ENCODE assay signal across 8 cellular contexts in the genomic region with DNA sequence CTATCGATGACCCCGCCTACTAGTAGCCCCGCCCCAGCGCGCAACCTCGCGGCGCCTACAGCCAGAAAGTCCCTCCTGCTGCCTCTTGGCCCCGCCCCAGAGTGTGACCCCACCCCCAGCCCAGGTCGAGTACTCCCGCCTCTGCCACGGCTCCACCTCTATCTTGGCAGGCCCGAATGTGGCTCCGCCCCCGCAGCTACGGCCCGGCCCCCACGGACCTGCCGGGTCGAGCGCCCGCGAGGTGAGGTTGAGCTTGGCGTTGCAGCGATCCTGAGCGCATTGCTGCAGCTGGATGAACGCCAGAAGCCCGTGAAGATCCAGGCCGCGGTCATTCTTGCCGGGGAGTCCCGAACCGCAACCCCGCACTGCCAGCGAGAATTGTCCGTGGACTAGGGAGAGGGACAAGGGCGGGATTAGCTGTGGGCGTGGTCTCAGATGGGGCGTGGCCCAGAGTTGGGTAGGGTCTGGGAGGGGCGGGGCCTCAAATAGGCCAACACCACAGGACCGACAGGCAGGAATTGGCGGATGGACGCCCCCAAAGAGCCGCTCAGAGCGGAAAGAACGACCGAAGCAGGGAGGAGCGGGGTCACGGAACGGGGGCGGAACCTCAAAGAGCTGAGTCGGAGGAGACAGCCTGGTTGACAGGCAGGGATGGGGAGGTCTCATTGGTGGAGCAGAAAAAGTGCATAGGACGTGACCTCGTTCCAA. TPM values are rescaled to one million over a fixed set of nuclear protein-coding genes. Genes with fewer than 3 reads are reported as not detected.
DNase-seq lines count a peak whose midpoint lies in the region; ATAC-seq, FAIRE-seq and TF ChIP-seq lines count a peak whose summit lies in the region.

No MANE protein-coding gene starts in this region.

- no peaks in the 10 kb centered on the region for H3K9me3 ChIP-seq in HepG2 (ENCODE audit: low read length)

- H3K4me2 ChIP-seq in HepG2 (ENCODE audit: low read depth, low read length): peak overlapping the region; percentile 99

- no peaks in the 10 kb centered on the region for H3K36me3 ChIP-seq in HepG2 (replicated peaks in 1 of 2; ENCODE audit: control insufficient read depth in 1 of 2, insufficient read depth in 2 of 2, low read length in 2 of 2)

- ATAC-seq in GM19025 (IDR thresholded peaks at IDR 0.05; ENCODE audit: low read depth, unreplicated experiment) (peak; percentile 87), HG03342 (IDR thresholded peaks at IDR 0.05; ENCODE audit: unreplicated experiment) (peak; percentile 82), HepG2 (peak; percentile 87)

- BruUV-seq in HepG2 (replicated peaks; lab: Mats Ljungman, UMichigan): no TSS peak

- no peak for TF ChIP-seq EP300 in HepG2 (IDR thresholded peaks at IDR 0.05; ENCODE audit: low read depth in 2 of 2, low read length in 2 of 2)
- no peak for TF ChIP-seq EP300 in HepG2 (CRISPR knock-in tag; IDR thresholded peaks at IDR 0.05; ENCODE audit: borderline replicate concordance)

- TF ChIP-seq RAD21 in HepG2 (CRISPR knock-in tag; IDR thresholded peaks at IDR 0.05): 0 out of 2 replicates have a peak, but pooled peaks have one; percentile 17

- peak overlapping the region; percentile 70 to 84 (median 73) for H3K4me3 ChIP-seq in HepG2 (replicated peaks in 1 of 3; ENCODE audit: insufficient read depth in 1 of 3, low read depth in 2 of 3, low read length in 3 of 3)

- DNase-seq in AML-193 (lab: John Stamatoyannopoulos, UW) (peak; percentile 86 to 87), NCI-H526 (lab: John Stamatoyannopoulos, UW) (peak; percentile 90 to 98), dermis blood vessel endothelial cell (peak; percentile 93), HepG2 (ENCODE audit: low spot score) (peak; percentile 85)
- DNase-seq in activated CD4-positive, alpha-beta T cell treated with anti-CD3 and anti-CD28 coated beads, Interleukin-2, amount 50 U/mL, for 24 hours (ENCODE audit: low read depth in 1 of 2, low spot score in 1 of 2): peak; percentile 98 to 99
- DNase-seq in stimulated activated CD4-positive, alpha-beta T cell treated with anti-CD3 and anti-CD28 coated beads, Interleukin-2, amount 100 ng/mL, for 4 hours (ENCODE audit: low read depth): peak; percentile 100

- no peaks in the 10 kb centered on the region for H4K20me1 ChIP-seq in HepG2 (ENCODE audit: insufficient read depth, low read length)

- FAIRE-seq in HepG2 (lab: Jason Lieb, UNC): peak; percentile 39

- H2AFZ ChIP-seq in HepG2 (ENCODE audit: low read length): no peak overlapping the region

- peak overlapping the region; percentile 66 for H3K9ac ChIP-seq in HepG2 (ENCODE audit: insufficient read depth, low read depth, low read length)

- no peaks in the 10 kb centered on the region for H3K27me3 ChIP-seq in HepG2 (ENCODE audit: control insufficient read depth in 1 of 2, insufficient read depth in 2 of 2, low read length in 2 of 2)

- intact Hi-C loops in HepG2 (cut with micrococcal nuclease; ENCODE audit: unreplicated experiment): loop anchor here (2.0 kb wide), 1 partner anchor 41 kb away; the partner anchor contains the start of gene PHLDB3

- peak overlapping the region; percentile 64 for H3K27ac ChIP-seq in HepG2 (ENCODE audit: extremely low read length, insufficient read depth, low read length)

- POLR2A ChIA-PET in HepG2 (lab: Yijun Ruan, JAX): interaction anchor here (1.0 to 2.6 kb wide), 9 partner anchors 9 to 205 kb away, joined by 4 to 47 read pairs (median 7); partner anchors contain the start of gene PHLDB3

- H3K79me2 ChIP-seq in HepG2 (ENCODE audit: insufficient read depth, low read length): no peaks in the 10 kb centered on the region

- in situ Hi-C loops in HepG2 (cut with HindIII; ENCODE audit: extremely low pct_ligation_motif_present, low pct_unique_long_range_greater_than_20kb): no loop called here

- CTCF ChIA-PET in HepG2 (lab: Yijun Ruan, JAX; ENCODE audit: low intra/inter-chr PET ratio, low total read pairs): no interaction called here

- TF ChIP-seq CTCF in HepG2 (CRISPR knock-in tag; IDR thresholded peaks at IDR 0.05): no peak

- WGBS in HepG2 (ENCODE audit: low lambda C conversion rate): 0% methylated on average over 13 of the region's 54 CpGs

- peak in 1 of 2 experiments; percentile 47; a peak in 2 of 4 replicates for TF ChIP-seq POLR2A in HepG2 (IDR thresholded peaks at IDR 0.05; ENCODE audit: insufficient read depth in 1 of 2, low read depth in 2 of 2, low read length in 2 of 2)

- H3K4me1 ChIP-seq in HepG2 (ENCODE audit: insufficient read depth, low read length): peaks cover 52% of the 10 kb centered on the region

RNA-seq across cellular contexts. Expression of gene LYPD3, which starts 1.9 kb away (rescaled TPM):
- 0.17 and 0.33 TPM in 2 replicates for total RNA-seq in dermis blood vessel endothelial cell
- 0.15 and 0.51 TPM in 2 replicates for total RNA-seq in HepG2 (2016; rRNA removed; fragmentation: Illumina TruSeq; extraction: Trizol)
- total RNA-seq in HepG2 (2016; cell fraction: cytosol; rRNA removed; fragmentation: Illumina TruSeq; extraction: Trizol; ENCODE audit: low read depth): 0.20 TPM in 1 of 2 replicates, not detected in the other
- 0.24 and 0.35 TPM in 2 replicates for total RNA-seq in HepG2 (2016; cell fraction: insoluble cytoplasmic fraction; rRNA removed; fragmentation: Illumina TruSeq; extraction: Trizol)
- total RNA-seq in HepG2 (2016; cell fraction: membrane; rRNA removed; fragmentation: Illumina TruSeq; extraction: Trizol): 0.25 and 0.38 TPM in 2 replicates
- 0.28 and 1.0 TPM in 2 replicates for total RNA-seq in HepG2 (2016; cell fraction: nucleus; rRNA removed; fragmentation: Illumina TruSeq; extraction: Trizol)
- 1.5 and 2.6 TPM in 2 replicates for polyA plus RNA-seq in HepG2 (2011; rRNA removed)
- 1.6 and 2.4 TPM in 2 replicates for polyA plus RNA-seq in HepG2 (2011; cell fraction: cytosol; rRNA removed)
- polyA plus RNA-seq in HepG2 (2011; cell fraction: nucleus; rRNA removed): 2.4 and 2.8 TPM in 2 replicates
- polyA plus RNA-seq in HepG2 (2012): 1.6 and 1.9 TPM in 2 replicates
- polyA plus RNA-seq in HepG2 (2016; cell fraction: cytosol; fragmentation: Illumina TruSeq; extraction: Trizol; ENCODE audit: low read depth): 0.33 and 0.83 TPM in 2 replicates
- polyA plus RNA-seq in HepG2 (2016; cell fraction: insoluble cytoplasmic fraction; fragmentation: Illumina TruSeq; extraction: Trizol; ENCODE audit: low read depth): 0.90 and 1.0 TPM in 2 replicates
- 0.80 and 1.0 TPM in 2 replicates for polyA plus RNA-seq in HepG2 (2016; cell fraction: membrane; fragmentation: Illumina TruSeq; extraction: Trizol; ENCODE audit: low read depth)
- 1.1 and 1.2 TPM in 2 replicates for polyA plus RNA-seq in HepG2 (2016; cell fraction: nucleus; fragmentation: Illumina TruSeq; extraction: Trizol; ENCODE audit: insufficient read depth, low read depth)
- polyA minus RNA-seq in HepG2 (2011; rRNA and poly(A)+ RNA removed; ENCODE audit: low replicate concordance): 2.5 and 11.3 TPM in 2 replicates
- 0.69 and 0.70 TPM in 2 replicates for polyA minus RNA-seq in HepG2 (2011; cell fraction: cytosol; rRNA and poly(A)+ RNA removed)
- 0.77 and 0.99 TPM in 2 replicates for polyA minus RNA-seq in HepG2 (2011; cell fraction: nucleus; rRNA and poly(A)+ RNA removed)

RNA-seq across cellular contexts. Expression of gene PHLDB3, which starts 41.0 kb away (rescaled TPM):
- total RNA-seq in dermis blood vessel endothelial cell (34.2 and 49.8 TPM in 2 replicates), HepG2 (2016; rRNA removed; fragmentation: Illumina TruSeq; extraction: Trizol) (9.0 and 14.5 TPM in 2 replicates)
- 2.3 and 3.9 TPM in 2 replicates for total RNA-seq in HepG2 (2016; cell fraction: cytosol; rRNA removed; fragmentation: Illumina TruSeq; extraction: Trizol; ENCODE audit: low read depth)
- 7.0 and 14.8 TPM in 2 replicates for total RNA-seq in HepG2 (2016; cell fraction: insoluble cytoplasmic fraction; rRNA removed; fragmentation: Illumina TruSeq; extraction: Trizol)
- 4.8 and 4.9 TPM in 2 replicates for total RNA-seq in HepG2 (2016; cell fraction: membrane; rRNA removed; fragmentation: Illumina TruSeq; extraction: Trizol)
- 14.9 and 15.3 TPM in 2 replicates for total RNA-seq in HepG2 (2016; cell fraction: nucleus; rRNA removed; fragmentation: Illumina TruSeq; extraction: Trizol)
- 11.3 and 14.2 TPM in 2 replicates for polyA plus RNA-seq in HepG2 (2011; rRNA removed)
- polyA plus RNA-seq in HepG2 (2011; cell fraction: cytosol; rRNA removed): 7.0 and 9.5 TPM in 2 replicates
- 48.5 and 59.0 TPM in 2 replicates for polyA plus RNA-seq in HepG2 (2011; cell fraction: nucleus; rRNA removed)
- 9.8 and 10.4 TPM in 2 replicates for polyA plus RNA-seq in HepG2 (2012)
- polyA plus RNA-seq in HepG2 (2016; cell fraction: cytosol; fragmentation: Illumina TruSeq; extraction: Trizol; ENCODE audit: low read depth): 2.9 and 3.2 TPM in 2 replicates
- 10.2 and 10.8 TPM in 2 replicates for polyA plus RNA-seq in HepG2 (2016; cell fraction: insoluble cytoplasmic fraction; fragmentation: Illumina TruSeq; extraction: Trizol; ENCODE audit: low read depth)
- polyA plus RNA-seq in HepG2 (2016; cell fraction: membrane; fragmentation: Illumina TruSeq; extraction: Trizol; ENCODE audit: low read depth): 3.5 and 4.6 TPM in 2 replicates
- polyA plus RNA-seq in HepG2 (2016; cell fraction: nucleus; fragmentation: Illumina TruSeq; extraction: Trizol; ENCODE audit: insufficient read depth, low read depth): 27.3 and 35.6 TPM in 2 replicates
- polyA minus RNA-seq in HepG2 (2011; rRNA and poly(A)+ RNA removed; ENCODE audit: low replicate concordance): 4.6 and 12.1 TPM in 2 replicates
- polyA minus RNA-seq in HepG2 (2011; cell fraction: cytosol; rRNA and poly(A)+ RNA removed): 8.2 and 9.8 TPM in 2 replicates
- 19.8 and 21.6 TPM in 2 replicates for polyA minus RNA-seq in HepG2 (2011; cell fraction: nucleus; rRNA and poly(A)+ RNA removed)

RNA-seq across cellular contexts. Expression of gene TEX101, which starts 48.8 kb away (rescaled TPM):
- total RNA-seq in dermis blood vessel endothelial cell (not detected in 2 replicates), HepG2 (2016; rRNA removed; fragmentation: Illumina TruSeq; extraction: Trizol) (not detected in 2 replicates)
- total RNA-seq in HepG2 (2016; cell fraction: cytosol; rRNA removed; fragmentation: Illumina TruSeq; extraction: Trizol; ENCODE audit: low read depth): not detected in 2 replicates
- total RNA-seq in HepG2 (2016; cell fraction: insoluble cytoplasmic fraction; rRNA removed; fragmentation: Illumina TruSeq; extraction: Trizol): not detected in 2 replicates
- total RNA-seq in HepG2 (2016; cell fraction: membrane; rRNA removed; fragmentation: Illumina TruSeq; extraction: Trizol): not detected in 2 replicates
- not detected in 2 replicates for total RNA-seq in HepG2 (2016; cell fraction: nucleus; rRNA removed; fragmentation: Illumina TruSeq; extraction: Trizol)
- polyA plus RNA-seq in HepG2 (2011; rRNA removed): not detected in 2 replicates
- polyA plus RNA-seq in HepG2 (2011; cell fraction: cytosol; rRNA removed): not detected in 2 replicates
- polyA plus RNA-seq in HepG2 (2011; cell fraction: nucleus; rRNA removed): not detected in 2 replicates
- polyA plus RNA-seq in HepG2 (2012): not detected in 2 replicates
- polyA plus RNA-seq in HepG2 (2016; cell fraction: cytosol; fragmentation: Illumina TruSeq; extraction: Trizol; ENCODE audit: low read depth): not detected in 2 replicates
- not detected in 2 replicates for polyA plus RNA-seq in HepG2 (2016; cell fraction: insoluble cytoplasmic fraction; fragmentation: Illumina TruSeq; extraction: Trizol; ENCODE audit: low read depth)
- not detected in 2 replicates for polyA plus RNA-seq in HepG2 (2016; cell fraction: membrane; fragmentation: Illumina TruSeq; extraction: Trizol; ENCODE audit: low read depth)
- not detected in 2 replicates for polyA plus RNA-seq in HepG2 (2016; cell fraction: nucleus; fragmentation: Illumina TruSeq; extraction: Trizol; ENCODE audit: insufficient read depth, low read depth)
- polyA minus RNA-seq in HepG2 (2011; rRNA and poly(A)+ RNA removed; ENCODE audit: low replicate concordance): not detected in 2 replicates
- not detected in 2 replicates for polyA minus RNA-seq in HepG2 (2011; cell fraction: cytosol; rRNA and poly(A)+ RNA removed)
- not detected in 2 replicates for polyA minus RNA-seq in HepG2 (2011; cell fraction: nucleus; rRNA and poly(A)+ RNA removed)

Comparison
In these comparisons a context has a peak if more than half of its experiments do, and no peak if none do; other contexts are left out.
1. Peak in every context shown above with its lines: DNase-seq, ATAC-seq, H3K4me3 ChIP-seq and H3K27ac ChIP-seq.